Comparison of ENCODE assay signal across 18 cellular contexts in genomic region chr18:56606623-56607022, GRCh38. TPM values are rescaled to one million over a fixed set of nuclear protein-coding genes. Genes with fewer than 3 reads are reported as not detected.
DNase-seq lines count a peak whose midpoint lies in the region; ATAC-seq, FAIRE-seq and TF ChIP-seq lines count a peak whose summit lies in the region.
"Had no signal": no experiment of that assay in that cellular context is flagged by ENCODE, and none has a peak within 500 bp of the region (broad histone marks: within the 10 kb centered on the region; RNA-seq: fewer than 3 reads in every experiment).

No MANE protein-coding gene starts in this region.

- WGBS in small intestine, 3 donors = 19 to 75% (median 51%) methylated on average over 2 of the region's 2 CpGs

- DNase-seq in activated CD4-positive, alpha-beta T cell treated with anti-CD3 and anti-CD28 coated beads for 36 hours = no peak
- DNase-seq in activated CD4-positive, alpha-beta T cell treated with anti-CD3 and anti-CD28 coated beads, Interleukin-2, amount 50 U/mL, for 48 hours = no peak
- DNase-seq in Panc1 (ENCODE audit: low read depth, low spot score) = no peak
- no peak for DNase-seq in left colon
- peak; percentile 66 for DNase-seq in small intestine
- DNase-seq in NCI-H1694 (lab: John Stamatoyannopoulos, UW) = no peak
- DNase-seq: 8988T; Calu3; CD8-positive, alpha-beta T cell; H9 had no signal

- H3K4me3 ChIP-seq in Panc1 (ENCODE audit: low read depth in 2 of 2, low read length in 2 of 2) (no peak overlapping the region), small intestine (ENCODE audit: low read depth in 1 of 2, low read length in 2 of 2) (no peak overlapping the region)
- H3K4me3 ChIP-seq: BLaER1 treated with 17β-estradiol and CSF1 and Interleukin-3, amounts not matched to agents 10 nM and 100 nM had no signal

- H3K4me1 ChIP-seq in Panc1 (ENCODE audit: control insufficient read depth, insufficient read depth, low read length) (no peaks in the 10 kb centered on the region), small intestine (ENCODE audit: control insufficient read depth in 2 of 2, insufficient read depth in 1 of 2, low read depth in 1 of 2, low read length in 1 of 2) (no peaks in the 10 kb centered on the region)
- H3K4me1 ChIP-seq: BLaER1 treated with 17β-estradiol and CSF1 and Interleukin-3, amounts not matched to agents 10 nM and 100 nM had no signal

- peak; percentile 23 for FAIRE-seq in small intestine (lab: Jason Lieb, UNC)
- FAIRE-seq: G401.6, GM12891, GM19239, H1 had no signal

- in situ Hi-C loops in Panc1 (cut with HindIII; ENCODE audit: low pct_unique_long_range_greater_than_20kb, low sequenced_read_pairs) = no loop called here

- H3K27me3 ChIP-seq in Panc1 (ENCODE audit: control insufficient read depth, insufficient read depth, low read length) (no peaks in the 10 kb centered on the region), small intestine (ENCODE audit: control insufficient read depth in 2 of 2, insufficient read depth in 2 of 2, low read length in 2 of 2) (no peaks in the 10 kb centered on the region)
- H3K27me3 ChIP-seq: BLaER1 treated with 17β-estradiol and CSF1 and Interleukin-3, amounts not matched to agents 10 nM and 100 nM had no signal

- no peaks in the 10 kb centered on the region for H3K4me1 Mint-ChIP-seq in activated CD4-positive, alpha-beta T cell treated with anti-CD3 and anti-CD28 coated beads for 36 hours
- H3K4me1 Mint-ChIP-seq: B cell, H9 had no signal

- TF ChIP-seq CTCF in Panc1 (IDR thresholded peaks at IDR 0.05) = no peak

- no peak overlapping the region for H3K27ac ChIP-seq in Panc1 (ENCODE audit: low read length)
- H3K27ac ChIP-seq in small intestine (ENCODE audit: low read depth in 1 of 2, low read length in 1 of 2) = no peak overlapping the region
- H3K27ac ChIP-seq: BLaER1 treated with 17β-estradiol and CSF1 and Interleukin-3, amounts not matched to agents 10 nM and 100 nM; HL-60 had no signal

- ATAC-seq in activated CD4-positive, alpha-beta T cell treated with anti-CD3 and anti-CD28 coated beads for 36 hours = no peak
- ATAC-seq in Panc1 = no peak
- ATAC-seq in left colon = peak; percentile 87
- ATAC-seq in HG02571 (IDR thresholded peaks at IDR 0.05; ENCODE audit: unreplicated experiment) = no peak
- ATAC-seq: CD8-positive, alpha-beta T cell had no signal

- H3K9me3 Mint-ChIP-seq in activated CD4-positive, alpha-beta T cell treated with anti-CD3 and anti-CD28 coated beads for 36 hours (ENCODE audit: low read depth) = no peaks in the 10 kb centered on the region
- H3K9me3 Mint-ChIP-seq: CD8-positive, alpha-beta T cell; H9 had no signal

- peak overlapping the region; percentile 25 for H3K27ac Mint-ChIP-seq in activated CD4-positive, alpha-beta T cell treated with anti-CD3 and anti-CD28 coated beads for 36 hours
- H3K27ac Mint-ChIP-seq: B cell; CD8-positive, alpha-beta T cell; H9 had no signal

- H3K36me3 Mint-ChIP-seq in activated CD4-positive, alpha-beta T cell treated with anti-CD3 and anti-CD28 coated beads for 36 hours (ENCODE audit: low read depth) = peaks cover 41% of the 10 kb centered on the region

- no peaks in the 10 kb centered on the region for H3K9me3 ChIP-seq in Panc1 (ENCODE audit: control insufficient read depth, insufficient read depth, low read depth, low read length)
- H3K9me3 ChIP-seq in small intestine (ENCODE audit: control insufficient read depth, low read depth) = no peaks in the 10 kb centered on the region
- H3K9me3 ChIP-seq: BLaER1 treated with 17β-estradiol and CSF1 and Interleukin-3, amounts not matched to agents 10 nM and 100 nM had no signal

- intact Hi-C loops in activated CD4-positive, alpha-beta T cell treated with anti-CD3 and anti-CD28 coated beads for 36 hours (cut with DNase I, micrococcal nuclease) = no loop called here
- intact Hi-C loops in Panc1 (cut with micrococcal nuclease; ENCODE audit: unreplicated experiment) (no loop called here), left colon (cut with DNase I, micrococcal nuclease) (no loop called here)

- POLR2A ChIA-PET in activated CD4-positive, alpha-beta T cell treated with anti-CD3 and anti-CD28 coated beads for 36 hours (lab: Charles Lee) = no interaction called here
- POLR2A ChIA-PET in Panc1 (lab: Charles Lee) = no interaction called here

- no peak overlapping the region for H3K4me3 Mint-ChIP-seq in activated CD4-positive, alpha-beta T cell treated with anti-CD3 and anti-CD28 coated beads for 36 hours
- H3K4me3 Mint-ChIP-seq: B cell; CD8-positive, alpha-beta T cell; H9 had no signal

- CTCF ChIA-PET in activated CD4-positive, alpha-beta T cell treated with anti-CD3 and anti-CD28 coated beads for 36 hours (lab: Charles Lee) = no interaction called here
- CTCF ChIA-PET in Panc1 (lab: Charles Lee) = no interaction called here

- peaks cover 11% of the 10 kb centered on the region; the same call in 1 of the 2 replicates for H3K36me3 ChIP-seq in Panc1 (ENCODE audit: control insufficient read depth, insufficient read depth, low read length)
- H3K36me3 ChIP-seq in small intestine (ENCODE audit: control insufficient read depth in 2 of 2, insufficient read depth in 2 of 2, low read length in 2 of 2) = peaks cover 3 to 5% of the 10 kb centered on the region in 2 donors

- TSS peak; percentile 38 for BruUV-seq in Panc1 (replicated peaks; lab: Mats Ljungman, UMichigan)

- no peaks in the 10 kb centered on the region for H3K27me3 Mint-ChIP-seq in activated CD4-positive, alpha-beta T cell treated with anti-CD3 and anti-CD28 coated beads for 36 hours
- H3K27me3 Mint-ChIP-seq: B cell had no signal

RNA-seq across cellular contexts. Expression of gene TXNL1, which starts 31.8 kb away (rescaled TPM):
- 10 to 100 TPM; 75.3 to 87.0 TPM for total RNA-seq in activated CD4-positive, alpha-beta T cell treated with anti-CD3 and anti-CD28 coated beads for 36 hours
- total RNA-seq in Panc1 (2021; ENCODE audit: unreplicated experiment) = 58.3 TPM
- polyA plus RNA-seq in Panc1 (2012; ENCODE audit: insufficient read length) = 33.1 TPM
- total RNA-seq in left colon = 10 to 100 TPM; 50.3 to 53.3 TPM
- 10 to 100 TPM; 62.2 to 74.7 (median 70.3) TPM for polyA plus RNA-seq in small intestine

RNA-seq across cellular contexts. Expression of gene WDR7, which starts 44.5 kb away (rescaled TPM):
- total RNA-seq in activated CD4-positive, alpha-beta T cell treated with anti-CD3 and anti-CD28 coated beads for 36 hours = 10 to 100 TPM; 21.5 to 23.1 TPM
- total RNA-seq in Panc1 (2021; ENCODE audit: unreplicated experiment) (12.3 TPM), left colon (10 to 100 TPM; 25.0 to 27.1 TPM)
- polyA plus RNA-seq in Panc1 (2012; ENCODE audit: insufficient read length) = 12.8 TPM
- polyA plus RNA-seq in small intestine = 1 to 10 TPM; 3.1 to 5.4 (median 4.5) TPM
